Comparison of ENCODE assay signal across 1 cellular context in the genomic region with DNA sequence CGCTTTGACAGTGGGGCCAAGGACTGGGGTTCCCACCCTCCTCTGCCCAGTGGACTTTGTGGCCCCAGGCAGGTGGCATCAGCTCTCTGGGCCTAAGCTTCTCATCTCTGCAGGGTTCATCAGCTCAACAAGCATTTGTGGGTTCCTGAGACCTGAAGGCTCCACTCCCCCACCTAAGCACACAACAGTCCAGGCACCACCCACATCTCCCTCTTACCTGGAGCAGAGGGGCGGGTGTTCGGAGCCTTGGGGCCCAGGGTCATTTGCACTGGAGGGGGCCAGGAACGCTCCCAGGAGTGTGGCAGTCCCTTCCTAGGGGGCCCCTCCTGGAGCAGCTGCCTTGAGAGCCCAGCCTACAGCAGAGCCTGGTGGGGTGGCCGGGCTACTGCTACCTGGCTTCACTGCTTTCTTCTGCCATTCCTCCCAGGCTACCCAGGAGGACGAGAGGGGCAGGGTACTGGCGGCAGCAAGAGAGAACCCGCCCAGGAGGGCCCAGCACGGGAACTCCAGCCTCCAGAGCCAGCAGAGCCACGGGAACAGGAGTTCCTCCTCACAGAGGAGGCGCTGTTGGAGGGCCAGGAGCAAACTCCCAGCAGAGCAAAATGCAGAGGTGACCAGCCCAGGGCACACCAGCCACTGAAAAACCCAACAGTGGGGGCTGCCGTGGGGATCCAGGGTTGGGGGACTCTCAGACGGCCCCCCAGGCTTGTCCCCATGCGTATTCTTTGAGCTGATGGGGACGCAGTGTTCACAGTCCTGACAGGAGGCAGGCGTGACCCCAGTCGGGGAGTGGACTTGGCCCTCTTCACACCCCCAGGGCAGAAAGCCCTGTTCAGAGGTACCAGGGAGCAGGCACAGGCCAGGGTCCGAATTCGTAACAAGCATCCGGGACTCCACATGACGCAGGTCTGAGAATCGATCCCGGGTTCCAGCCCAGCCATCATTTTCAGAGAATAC.
TF ChIP-seq lines count a peak whose summit lies in the region.

No MANE protein-coding gene starts in this region.

TF ChIP-seq in HepG2, 621 proteins besides CTCF, POLR2A, EP300 and RAD21 (continued from another document and continues in another):
- TF ChIP-seq, protein P1, sequence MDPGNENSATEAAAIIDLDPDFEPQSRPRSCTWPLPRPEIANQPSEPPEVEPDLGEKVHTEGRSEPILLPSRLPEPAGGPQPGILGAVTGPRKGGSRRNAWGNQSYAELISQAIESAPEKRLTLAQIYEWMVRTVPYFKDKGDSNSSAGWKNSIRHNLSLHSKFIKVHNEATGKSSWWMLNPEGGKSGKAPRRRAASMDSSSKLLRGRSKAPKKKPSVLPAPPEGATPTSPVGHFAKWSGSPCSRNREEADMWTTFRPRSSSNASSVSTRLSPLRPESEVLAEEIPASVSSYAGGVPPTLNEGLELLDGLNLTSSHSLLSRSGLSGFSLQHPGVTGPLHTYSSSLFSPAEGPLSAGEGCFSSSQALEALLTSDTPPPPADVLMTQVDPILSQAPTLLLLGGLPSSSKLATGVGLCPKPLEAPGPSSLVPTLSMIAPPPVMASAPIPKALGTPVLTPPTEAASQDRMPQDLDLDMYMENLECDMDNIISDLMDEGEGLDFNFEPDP (CRISPR knock-in tag; conservative IDR thresholded peaks at IDR 0.05), result 0 out of 2 replicates have a peak, but pooled peaks have one; percentile 90
- TF ChIP-seq ARID2 (CRISPR knock-in tag; IDR thresholded peaks at IDR 0.05; ENCODE audit: borderline replicate concordance) (0 out of 2 replicates have a peak, but pooled peaks have one; percentile 30), ZNF530 (CRISPR knock-in tag; IDR thresholded peaks at IDR 0.05; ENCODE audit: low read depth) (no peak), ZNF160 (CRISPR knock-in tag; IDR thresholded peaks at IDR 0.05) (no peak), TRIM24 (CRISPR knock-in tag; IDR thresholded peaks at IDR 0.05) (peak; percentile 49; the same call in 1 of the 2 replicates), RORA (CRISPR knock-in tag; IDR thresholded peaks at IDR 0.05) (no peak), SALL2 (CRISPR knock-in tag; IDR thresholded peaks at IDR 0.05) (no peak), ZNF124 (CRISPR knock-in tag; IDR thresholded peaks at IDR 0.05) (0 out of 2 replicates have a peak, but pooled peaks have one; percentile 13), ZNF251 (CRISPR knock-in tag; IDR thresholded peaks at IDR 0.05) (no peak), ZNF30 (CRISPR knock-in tag; IDR thresholded peaks at IDR 0.05) (0 out of 2 replicates have a peak, but pooled peaks have one; percentile 75), ZNF367 (CRISPR knock-in tag; IDR thresholded peaks at IDR 0.05; ENCODE audit: borderline replicate concordance) (no peak), CENPT (CRISPR knock-in tag; IDR thresholded peaks at IDR 0.05; ENCODE audit: low read depth) (no peak), WIZ (CRISPR knock-in tag; IDR thresholded peaks at IDR 0.05) (0 out of 2 replicates have a peak, but pooled peaks have one; percentile 8), STAT5B (CRISPR knock-in tag; IDR thresholded peaks at IDR 0.05) (no peak), SRSF1 (optimal IDR thresholded peaks at IDR 0.05; ENCODE audit: low read depth, low read length) (peak; percentile 16), NCOA2 (CRISPR knock-in tag; IDR thresholded peaks at IDR 0.05) (no peak), ZNF792 (CRISPR knock-in tag; IDR thresholded peaks at IDR 0.05) (peak; percentile 38; the same call in 1 of the 2 replicates), CHCHD3 (CRISPR knock-in tag; IDR thresholded peaks at IDR 0.05) (peak; percentile 36; the same call in 1 of the 2 replicates), ZNF12 (CRISPR knock-in tag; IDR thresholded peaks at IDR 0.05) (peak; percentile 10; the same call in 1 of the 2 replicates), SMAD9 (CRISPR knock-in tag; IDR thresholded peaks at IDR 0.05) (no peak), AGO1 (IDR thresholded peaks at IDR 0.05; ENCODE audit: low read depth, low read length, poor library complexity, severe bottlenecking) (peak; percentile 19), ZNF788 (CRISPR knock-in tag; IDR thresholded peaks at IDR 0.05; ENCODE audit: borderline replicate concordance) (peak; percentile 41; the same call in 1 of the 2 replicates), HOXA5 (CRISPR knock-in tag; IDR thresholded peaks at IDR 0.05) (0 out of 2 replicates have a peak, but pooled peaks have one; percentile 2), JARID2 (CRISPR knock-in tag; IDR thresholded peaks at IDR 0.05; ENCODE audit: insufficient replicate concordance) (peak; percentile 5), TP53 (CRISPR knock-in tag; conservative IDR thresholded peaks at IDR 0.05) (no peak), SP140L (CRISPR knock-in tag; IDR thresholded peaks at IDR 0.05; ENCODE audit: borderline replicate concordance) (0 out of 2 replicates have a peak, but pooled peaks have one; percentile 42), RBM39 (IDR thresholded peaks at IDR 0.05; ENCODE audit: low read depth, low read length, poor library complexity, severe bottlenecking) (peak; percentile 73), RELA (CRISPR knock-in tag; IDR thresholded peaks at IDR 0.05) (no peak), EZH2 (conservative IDR thresholded peaks at IDR 0.05; ENCODE audit: low read depth, low read length) (peak; percentile 77; the same call in 1 of the 2 replicates), ZNF737 (CRISPR knock-in tag; IDR thresholded peaks at IDR 0.05; ENCODE audit: borderline replicate concordance) (peak; percentile 89; the same call in 1 of the 2 replicates)
- TF ChIP-seq, protein P2, sequence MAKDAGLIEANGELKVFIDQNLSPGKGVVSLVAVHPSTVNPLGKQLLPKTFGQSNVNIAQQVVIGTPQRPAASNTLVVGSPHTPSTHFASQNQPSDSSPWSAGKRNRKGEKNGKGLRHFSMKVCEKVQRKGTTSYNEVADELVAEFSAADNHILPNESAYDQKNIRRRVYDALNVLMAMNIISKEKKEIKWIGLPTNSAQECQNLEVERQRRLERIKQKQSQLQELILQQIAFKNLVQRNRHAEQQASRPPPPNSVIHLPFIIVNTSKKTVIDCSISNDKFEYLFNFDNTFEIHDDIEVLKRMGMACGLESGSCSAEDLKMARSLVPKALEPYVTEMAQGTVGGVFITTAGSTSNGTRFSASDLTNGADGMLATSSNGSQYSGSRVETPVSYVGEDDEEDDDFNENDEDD (CRISPR knock-in tag; IDR thresholded peaks at IDR 0.05; ENCODE audit: borderline replicate concordance), result peak; percentile 43; the same call in 1 of the 2 replicates
- TF ChIP-seq, protein P3, sequence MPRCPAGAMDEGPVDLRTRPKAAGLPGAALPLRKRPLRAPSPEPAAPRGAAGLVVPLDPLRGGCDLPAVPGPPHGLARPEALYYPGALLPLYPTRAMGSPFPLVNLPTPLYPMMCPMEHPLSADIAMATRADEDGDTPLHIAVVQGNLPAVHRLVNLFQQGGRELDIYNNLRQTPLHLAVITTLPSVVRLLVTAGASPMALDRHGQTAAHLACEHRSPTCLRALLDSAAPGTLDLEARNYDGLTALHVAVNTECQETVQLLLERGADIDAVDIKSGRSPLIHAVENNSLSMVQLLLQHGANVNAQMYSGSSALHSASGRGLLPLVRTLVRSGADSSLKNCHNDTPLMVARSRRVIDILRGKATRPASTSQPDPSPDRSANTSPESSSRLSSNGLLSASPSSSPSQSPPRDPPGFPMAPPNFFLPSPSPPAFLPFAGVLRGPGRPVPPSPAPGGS (CRISPR knock-in tag; IDR thresholded peaks at IDR 0.05), result peak; percentile 8; the same call in 1 of the 2 replicates
- TF ChIP-seq, protein P4, sequence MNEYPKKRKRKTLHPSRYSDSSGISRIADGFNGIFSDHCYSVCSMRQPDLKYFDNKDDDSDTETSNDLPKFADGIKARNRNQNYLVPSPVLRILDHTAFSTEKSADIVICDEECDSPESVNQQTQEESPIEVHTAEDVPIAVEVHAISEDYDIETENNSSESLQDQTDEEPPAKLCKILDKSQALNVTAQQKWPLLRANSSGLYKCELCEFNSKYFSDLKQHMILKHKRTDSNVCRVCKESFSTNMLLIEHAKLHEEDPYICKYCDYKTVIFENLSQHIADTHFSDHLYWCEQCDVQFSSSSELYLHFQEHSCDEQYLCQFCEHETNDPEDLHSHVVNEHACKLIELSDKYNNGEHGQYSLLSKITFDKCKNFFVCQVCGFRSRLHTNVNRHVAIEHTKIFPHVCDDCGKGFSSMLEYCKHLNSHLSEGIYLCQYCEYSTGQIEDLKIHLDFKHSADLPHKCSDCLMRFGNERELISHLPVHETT (CRISPR knock-in tag; conservative IDR thresholded peaks at IDR 0.05), result 0 out of 2 replicates have a peak, but pooled peaks have one; percentile 48
- TF ChIP-seq, protein P5, sequence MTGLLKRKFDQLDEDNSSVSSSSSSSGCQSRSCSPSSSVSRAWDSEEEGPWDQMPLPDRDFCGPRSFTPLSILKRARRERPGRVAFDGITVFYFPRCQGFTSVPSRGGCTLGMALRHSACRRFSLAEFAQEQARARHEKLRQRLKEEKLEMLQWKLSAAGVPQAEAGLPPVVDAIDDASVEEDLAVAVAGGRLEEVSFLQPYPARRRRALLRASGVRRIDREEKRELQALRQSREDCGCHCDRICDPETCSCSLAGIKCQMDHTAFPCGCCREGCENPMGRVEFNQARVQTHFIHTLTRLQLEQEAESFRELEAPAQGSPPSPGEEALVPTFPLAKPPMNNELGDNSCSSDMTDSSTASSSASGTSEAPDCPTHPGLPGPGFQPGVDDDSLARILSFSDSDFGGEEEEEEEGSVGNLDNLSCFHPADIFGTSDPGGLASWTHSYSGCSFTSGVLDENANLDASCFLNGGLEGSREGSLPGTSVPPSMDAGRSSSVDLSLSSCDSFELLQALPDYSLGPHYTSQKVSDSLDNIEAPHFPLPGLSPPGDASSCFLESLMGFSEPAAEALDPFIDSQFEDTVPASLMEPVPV (CRISPR knock-in tag; IDR thresholded peaks at IDR 0.05), result peak; percentile 20; the same call in 1 of the 2 replicates
- TF ChIP-seq, protein P6, sequence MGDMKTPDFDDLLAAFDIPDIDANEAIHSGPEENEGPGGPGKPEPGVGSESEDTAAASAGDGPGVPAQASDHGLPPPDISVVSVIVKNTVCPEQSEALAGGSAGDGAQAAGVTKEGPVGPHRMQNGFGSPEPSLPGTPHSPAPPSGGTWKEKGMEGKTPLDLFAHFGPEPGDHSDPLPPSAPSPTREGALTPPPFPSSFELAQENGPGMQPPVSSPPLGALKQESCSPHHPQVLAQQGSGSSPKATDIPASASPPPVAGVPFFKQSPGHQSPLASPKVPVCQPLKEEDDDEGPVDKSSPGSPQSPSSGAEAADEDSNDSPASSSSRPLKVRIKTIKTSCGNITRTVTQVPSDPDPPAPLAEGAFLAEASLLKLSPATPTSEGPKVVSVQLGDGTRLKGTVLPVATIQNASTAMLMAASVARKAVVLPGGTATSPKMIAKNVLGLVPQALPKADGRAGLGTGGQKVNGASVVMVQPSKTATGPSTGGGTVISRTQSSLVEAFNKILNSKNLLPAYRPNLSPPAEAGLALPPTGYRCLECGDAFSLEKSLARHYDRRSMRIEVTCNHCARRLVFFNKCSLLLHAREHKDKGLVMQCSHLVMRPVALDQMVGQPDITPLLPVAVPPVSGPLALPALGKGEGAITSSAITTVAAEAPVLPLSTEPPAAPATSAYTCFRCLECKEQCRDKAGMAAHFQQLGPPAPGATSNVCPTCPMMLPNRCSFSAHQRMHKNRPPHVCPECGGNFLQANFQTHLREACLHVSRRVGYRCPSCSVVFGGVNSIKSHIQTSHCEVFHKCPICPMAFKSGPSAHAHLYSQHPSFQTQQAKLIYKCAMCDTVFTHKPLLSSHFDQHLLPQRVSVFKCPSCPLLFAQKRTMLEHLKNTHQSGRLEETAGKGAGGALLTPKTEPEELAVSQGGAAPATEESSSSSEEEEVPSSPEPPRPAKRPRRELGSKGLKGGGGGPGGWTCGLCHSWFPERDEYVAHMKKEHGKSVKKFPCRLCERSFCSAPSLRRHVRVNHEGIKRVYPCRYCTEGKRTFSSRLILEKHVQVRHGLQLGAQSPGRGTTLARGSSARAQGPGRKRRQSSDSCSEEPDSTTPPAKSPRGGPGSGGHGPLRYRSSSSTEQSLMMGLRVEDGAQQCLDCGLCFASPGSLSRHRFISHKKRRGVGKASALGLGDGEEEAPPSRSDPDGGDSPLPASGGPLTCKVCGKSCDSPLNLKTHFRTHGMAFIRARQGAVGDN (CRISPR knock-in tag; IDR thresholded peaks at IDR 0.05), result peak; percentile 19
- TF ChIP-seq, protein P7, sequence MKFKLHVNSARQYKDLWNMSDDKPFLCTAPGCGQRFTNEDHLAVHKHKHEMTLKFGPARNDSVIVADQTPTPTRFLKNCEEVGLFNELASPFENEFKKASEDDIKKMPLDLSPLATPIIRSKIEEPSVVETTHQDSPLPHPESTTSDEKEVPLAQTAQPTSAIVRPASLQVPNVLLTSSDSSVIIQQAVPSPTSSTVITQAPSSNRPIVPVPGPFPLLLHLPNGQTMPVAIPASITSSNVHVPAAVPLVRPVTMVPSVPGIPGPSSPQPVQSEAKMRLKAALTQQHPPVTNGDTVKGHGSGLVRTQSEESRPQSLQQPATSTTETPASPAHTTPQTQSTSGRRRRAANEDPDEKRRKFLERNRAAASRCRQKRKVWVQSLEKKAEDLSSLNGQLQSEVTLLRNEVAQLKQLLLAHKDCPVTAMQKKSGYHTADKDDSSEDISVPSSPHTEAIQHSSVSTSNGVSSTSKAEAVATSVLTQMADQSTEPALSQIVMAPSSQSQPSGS (CRISPR knock-in tag; IDR thresholded peaks at IDR 0.05), result 0 out of 2 replicates have a peak, but pooled peaks have one; percentile 17
- TF ChIP-seq, protein P8, sequence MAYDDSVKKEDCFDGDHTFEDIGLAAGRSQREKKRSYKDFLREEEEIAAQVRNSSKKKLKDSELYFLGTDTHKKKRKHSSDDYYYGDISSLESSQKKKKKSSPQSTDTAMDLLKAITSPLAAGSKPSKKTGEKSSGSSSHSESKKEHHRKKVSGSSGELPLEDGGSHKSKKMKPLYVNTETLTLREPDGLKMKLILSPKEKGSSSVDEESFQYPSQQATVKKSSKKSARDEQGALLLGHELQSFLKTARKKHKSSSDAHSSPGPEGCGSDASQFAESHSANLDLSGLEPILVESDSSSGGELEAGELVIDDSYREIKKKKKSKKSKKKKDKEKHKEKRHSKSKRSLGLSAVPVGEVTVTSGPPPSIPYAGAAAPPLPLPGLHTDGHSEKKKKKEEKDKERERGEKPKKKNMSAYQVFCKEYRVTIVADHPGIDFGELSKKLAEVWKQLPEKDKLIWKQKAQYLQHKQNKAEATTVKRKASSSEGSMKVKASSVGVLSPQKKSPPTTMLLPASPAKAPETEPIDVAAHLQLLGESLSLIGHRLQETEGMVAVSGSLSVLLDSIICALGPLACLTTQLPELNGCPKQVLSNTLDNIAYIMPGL (CRISPR knock-in tag; IDR thresholded peaks at IDR 0.05; ENCODE audit: borderline replicate concordance in 1 of 2, low read depth in 1 of 2), result peak in 1 of 2 experiments; percentile 80; a peak in 1 of 4 replicates
- TF ChIP-seq, protein P9, sequence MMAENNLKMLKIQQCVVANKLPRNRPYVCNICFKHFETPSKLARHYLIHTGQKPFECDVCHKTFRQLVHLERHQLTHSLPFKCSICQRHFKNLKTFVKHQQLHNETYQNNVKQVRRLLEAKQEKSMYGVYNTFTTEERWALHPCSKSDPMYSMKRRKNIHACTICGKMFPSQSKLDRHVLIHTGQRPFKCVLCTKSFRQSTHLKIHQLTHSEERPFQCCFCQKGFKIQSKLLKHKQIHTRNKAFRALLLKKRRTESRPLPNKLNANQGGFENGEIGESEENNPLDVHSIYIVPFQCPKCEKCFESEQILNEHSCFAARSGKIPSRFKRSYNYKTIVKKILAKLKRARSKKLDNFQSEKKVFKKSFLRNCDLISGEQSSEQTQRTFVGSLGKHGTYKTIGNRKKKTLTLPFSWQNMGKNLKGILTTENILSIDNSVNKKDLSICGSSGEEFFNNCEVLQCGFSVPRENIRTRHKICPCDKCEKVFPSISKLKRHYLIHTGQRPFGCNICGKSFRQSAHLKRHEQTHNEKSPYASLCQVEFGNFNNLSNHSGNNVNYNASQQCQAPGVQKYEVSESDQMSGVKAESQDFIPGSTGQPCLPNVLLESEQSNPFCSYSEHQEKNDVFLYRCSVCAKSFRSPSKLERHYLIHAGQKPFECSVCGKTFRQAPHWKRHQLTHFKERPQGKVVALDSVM (CRISPR knock-in tag; IDR thresholded peaks at IDR 0.05), result peak; percentile 30; the same call in 1 of the 2 replicates
